In the genomic region with DNA sequence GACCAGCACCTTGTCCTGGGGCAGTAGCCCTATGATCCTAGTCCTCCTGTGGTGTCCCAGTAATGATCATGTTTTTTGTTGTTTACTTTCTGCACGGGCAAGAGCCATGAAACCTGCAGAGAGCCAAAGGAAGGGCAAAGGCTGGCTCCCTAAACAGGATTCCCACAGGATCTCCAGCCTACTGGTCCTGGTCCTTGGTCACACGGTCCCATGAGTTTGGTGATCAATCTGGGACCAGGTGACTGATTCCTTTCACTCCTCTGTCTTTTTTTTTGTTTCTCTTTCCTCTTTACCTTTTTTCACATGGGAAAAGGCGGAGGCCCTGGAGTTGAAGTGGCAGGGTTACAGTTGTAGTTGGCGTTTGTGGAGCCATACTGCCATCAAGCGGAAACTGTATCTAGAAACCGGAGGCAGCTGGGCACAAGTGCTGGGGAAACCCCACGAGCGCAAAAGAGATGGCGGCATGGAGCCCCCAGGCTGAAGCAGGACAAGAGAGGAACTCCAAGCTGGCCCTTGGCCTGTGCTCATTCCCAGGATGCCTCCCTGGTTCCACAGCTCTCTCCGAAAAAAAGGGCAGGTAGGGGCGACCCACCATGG, we compare ENCODE assay signal across 8 cellular contexts. TPM values are rescaled to one million over a fixed set of nuclear protein-coding genes. Genes with fewer than 3 reads are reported as not detected.
DNase-seq lines count a peak whose midpoint lies in the region; ATAC-seq and TF ChIP-seq lines count a peak whose summit lies in the region.

No MANE protein-coding gene starts in this region.

- H3K9me3 ChIP-seq in DOHH2 (ENCODE audit: control insufficient read depth, insufficient read depth, low read length) (no peaks in the 10 kb centered on the region), adrenal gland (replicated peaks in 1 of 3) (no peaks in the 10 kb centered on the region), mucosa of rectum (ENCODE audit: control insufficient read depth in 2 of 2, low read length in 2 of 2) (no peaks in the 10 kb centered on the region)

- peak overlapping the region; percentile 63 for H3K4me2 ChIP-seq in DOHH2 (ENCODE audit: low read length)

- no peak overlapping the region for H3K27ac ChIP-seq in DOHH2 (ENCODE audit: low read depth, low read length)
- peak overlapping the region in 3 of 5 donors; percentile 59 to 84 (median 74) for H3K27ac ChIP-seq in adrenal gland
- H3K27ac ChIP-seq in mucosa of rectum (ENCODE audit: low read depth in 2 of 2, low read length in 2 of 2): peak overlapping the region; percentile 66 to 69

- no peaks in the 10 kb centered on the region for H3F3A ChIP-seq in DOHH2 (ENCODE audit: control insufficient read depth, insufficient read depth)

- H3K9ac ChIP-seq in mucosa of rectum (ENCODE audit: low read depth in 1 of 2, low read length in 2 of 2): peak overlapping the region; percentile 41 to 52

- WGBS in adrenal gland, 4 donors: 33 to 81% (median 72%) methylated on average over 8 to 11 of the region's 11 CpGs

- intact Hi-C loops in adrenal gland (cut with DNase I): no loop called here

- no peaks in the 10 kb centered on the region for H3K79me2 ChIP-seq in DOHH2 (ENCODE audit: control insufficient read depth, low read length)

- H4K20me1 ChIP-seq in DOHH2 (ENCODE audit: control insufficient read depth, insufficient read depth, low read depth, low read length): no peaks in the 10 kb centered on the region

- no peaks in the 10 kb centered on the region for H3K36me3 ChIP-seq in DOHH2 (ENCODE audit: control insufficient read depth, low read length)
- no peaks in the 10 kb centered on the region for H3K36me3 ChIP-seq in adrenal gland (replicated peaks in 1 of 2)
- no peaks in the 10 kb centered on the region for H3K36me3 ChIP-seq in mucosa of rectum (ENCODE audit: control insufficient read depth in 2 of 2, insufficient read depth in 2 of 2, low read length in 2 of 2)

- peak overlapping the region; percentile 56 for H3K4me3 ChIP-seq in DOHH2 (ENCODE audit: low read length)
- H3K4me3 ChIP-seq in adrenal gland: peak overlapping the region in 2 of 4 donors; percentile 58
- H3K4me3 ChIP-seq in mucosa of rectum (ENCODE audit: low read length in 2 of 2): peak overlapping the region; percentile 65 to 71

- TF ChIP-seq CTCF in DOHH2 (IDR thresholded peaks at IDR 0.05; ENCODE audit: low read depth, low read length, poor library complexity, severe bottlenecking) (no peak), adrenal gland (IDR thresholded peaks at IDR 0.05) (peak in 4 of 6 experiments; percentile 12 to 82 (median 37))

- peak in 5 of 7 donors; percentile 76 to 92 (median 82) for DNase-seq in adrenal gland
- no peak for DNase-seq in stimulated activated CD4-positive, alpha-beta T cell treated with anti-CD3 and anti-CD28 coated beads, Interleukin-4, amount 100 ng/mL, for 1 hour

- H3K4me1 ChIP-seq in DOHH2 (ENCODE audit: control insufficient read depth, low read length) (peaks cover 35% of the 10 kb centered on the region), adrenal gland (replicated peaks in 1 of 2) (peaks cover 4 to 30% of the 10 kb centered on the region in 2 donors), mucosa of rectum (ENCODE audit: control insufficient read depth in 2 of 2, insufficient read depth in 2 of 2, low read length in 2 of 2) (peaks cover 9 to 14% of the 10 kb centered on the region in 2 donors)

- ATAC-seq in HG03432 (IDR thresholded peaks at IDR 0.05; ENCODE audit: unreplicated experiment): peak; percentile 22
- ATAC-seq in HG02981 (IDR thresholded peaks at IDR 0.05; ENCODE audit: unreplicated experiment): no peak
- no peak for ATAC-seq in HG02973 (IDR thresholded peaks at IDR 0.05; ENCODE audit: unreplicated experiment)
- ATAC-seq in GM18873 (IDR thresholded peaks at IDR 0.05; ENCODE audit: low FRiP score, unreplicated experiment): no peak

- no peaks in the 10 kb centered on the region for H3K9me2 ChIP-seq in DOHH2 (replicated peaks; ENCODE audit: control insufficient read depth, low read length)

- H3K27me3 ChIP-seq in DOHH2 (ENCODE audit: control insufficient read depth, low read length) (no peaks in the 10 kb centered on the region), adrenal gland (no peaks in the 10 kb centered on the region), mucosa of rectum (ENCODE audit: control insufficient read depth in 2 of 2, insufficient read depth in 2 of 2, low read length in 2 of 2) (peaks cover 0 to 2% of the 10 kb centered on the region in 2 donors)

- TF ChIP-seq POLR2A in adrenal gland (IDR thresholded peaks at IDR 0.05): no peak

RNA-seq across cellular contexts. Expression of a gene that starts 34.6 kb away (rescaled TPM):
- 10 to 100 TPM; 14.7 to 76.5 (median 44.6) TPM for total RNA-seq in adrenal gland
- polyA plus RNA-seq in adrenal gland: 10 to 100 TPM; 22.4 to 98.5 (median 24.1) TPM
